In the genomic region with DNA sequence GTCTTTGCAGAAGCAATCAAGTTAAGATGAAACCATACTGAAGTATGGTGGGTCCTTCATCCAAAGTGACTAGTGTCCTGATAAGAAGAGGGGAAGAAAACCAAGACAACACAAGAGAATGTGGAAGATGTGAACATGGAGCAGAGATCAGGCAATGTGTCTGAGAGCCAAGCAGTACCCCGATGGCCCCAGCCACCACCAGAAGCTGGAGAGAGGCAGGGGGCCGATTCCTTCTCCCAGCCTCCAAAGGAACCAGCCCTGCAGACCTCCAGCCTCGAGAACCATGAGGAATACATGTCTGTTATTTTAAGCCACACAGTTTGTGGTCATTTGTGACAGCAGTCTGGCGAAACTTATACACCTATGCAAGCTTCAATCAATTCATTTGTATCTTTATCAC, we compare ENCODE assay signal across 26 cellular contexts.
"Had no signal": no experiment of that assay in that cellular context is flagged by ENCODE, and none has a peak within 500 bp of the region (broad histone marks: within the 10 kb centered on the region; RNA-seq: fewer than 3 reads in every experiment).

No MANE protein-coding gene starts in this region.

- ATAC-seq: K562 had no signal

- H2AFZ ChIP-seq: PC-9 had no signal

- H3K4me1 ChIP-seq: SJSA1 had no signal

- H3K4me3 Mint-ChIP-seq: IgD-negative memory B cell had no signal

- H3K27ac Mint-ChIP-seq: IgD-negative memory B cell had no signal

- H3K36me3 ChIP-seq: Peyer's patch, SJSA1 had no signal

- H3K27ac ChIP-seq: HL-60, KMS-11, PC-9, Peyer's patch, SJSA1, SK-N-MC had no signal

- H3K27me3 ChIP-seq: Peyer's patch had no signal

- H3K4me2 ChIP-seq: KMS-11, PC-9 had no signal

- H3K9me3 Mint-ChIP-seq: IgD-negative memory B cell had no signal

- H3K4me1 Mint-ChIP-seq: IgD-negative memory B cell had no signal

- H3K9ac ChIP-seq: KMS-11 had no signal

- H3K4me3 ChIP-seq: K562, PC-9, Peyer's patch, SJSA1, SK-N-MC had no signal

- H3K9me3 ChIP-seq: Peyer's patch, SJSA1 had no signal

- DNase-seq: Kasumi-1, MM.1S, NCI-H1092, NCI-H1105 treated with DMSO at 0.1 percent for 48 hours, NCI-H1417 treated with DMSO at 0.1 percent for 48 hours, NCI-H146, NCI-H1694 treated with DMSO at 0.1 percent for 48 hours, NCI-H1930, NCI-H2081, NCI-H2171, NCI-H226, NCI-H446, NCI-H510A, NCI-H524 treated with DMSO at 0.1 percent for 48 hours, NCI-H69, NCI-H774, PC-9, Peyer's patch, Right ventricle myocardium superior, SIG-M5 had no signal
